Comparison of ENCODE assay signal across 3 cellular contexts in the genomic region with DNA sequence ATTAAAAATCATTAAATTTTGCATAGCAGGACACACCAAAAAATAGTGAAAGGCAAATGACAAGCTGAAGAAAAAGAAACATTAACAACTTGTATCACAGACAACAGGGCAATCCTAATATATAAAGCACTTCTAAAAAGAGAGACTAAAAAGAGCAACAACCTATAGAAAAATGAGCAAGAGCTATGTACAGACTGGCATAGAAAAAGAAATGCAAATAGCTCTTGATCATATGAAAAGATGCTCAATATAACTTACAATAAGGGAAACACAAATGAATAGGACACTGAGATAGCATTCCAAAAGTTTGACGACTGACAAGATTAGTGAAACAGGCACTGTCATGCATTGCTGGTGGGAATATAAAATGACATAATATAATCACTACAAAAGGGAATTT.
"Had no signal": no experiment of that assay in that cellular context is flagged by ENCODE, and none has a peak within 500 bp of the region (broad histone marks: within the 10 kb centered on the region; RNA-seq: fewer than 3 reads in every experiment).

No MANE protein-coding gene starts in this region.

- DNase-seq: GDM1, GF-D8 had no signal

- H3K4me3 ChIP-seq: GM12878 had no signal
